8 cellular contexts compared by ENCODE assay signal in the genomic region with DNA sequence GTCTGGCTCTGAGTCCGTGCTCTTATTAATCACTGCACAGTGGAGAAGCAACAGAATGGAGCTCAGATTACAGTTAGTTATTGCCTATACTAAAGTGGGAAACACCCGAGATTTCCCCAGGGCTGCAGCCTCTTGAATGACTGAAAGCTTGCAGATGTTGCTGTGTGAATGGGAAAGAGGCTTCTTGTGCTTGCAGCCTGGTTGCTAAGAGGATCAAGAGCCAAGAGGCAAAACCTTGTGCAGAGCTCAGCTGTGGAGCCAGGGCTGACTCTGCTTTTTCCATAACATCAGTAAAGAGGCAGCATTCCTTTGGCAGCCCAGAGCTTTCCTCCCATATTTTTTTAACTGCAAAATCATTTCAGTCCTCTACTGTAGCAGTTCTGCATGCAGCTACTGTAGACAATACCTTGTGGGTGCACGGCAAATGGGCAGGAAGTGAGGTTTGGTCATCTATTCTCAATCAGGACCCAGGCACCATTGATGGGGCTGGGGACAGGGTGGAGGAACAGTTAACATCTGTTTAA.
DNase-seq lines count a peak whose midpoint lies in the region; ATAC-seq, FAIRE-seq and TF ChIP-seq lines count a peak whose summit lies in the region.

No MANE protein-coding gene starts in this region.

- no peak overlapping the region for H3K4me2 ChIP-seq in H1 (ENCODE audit: insufficient read depth in 1 of 2, low read depth in 2 of 2, low read length in 2 of 2)

- CTCF ChIA-PET in H1 (lab: Charles Lee; ENCODE audit: partially characterized antibody) = interaction anchor here (0.8 to 6.4 kb wide), 5 partner anchors 9 to 130 kb away, joined by 3 to 36 read pairs (median 5); no protein-coding TSS in a partner anchor
- CTCF ChIA-PET in activated CD8-positive, alpha-beta T cell treated with anti-CD3 and anti-CD28 coated beads, Interleukin-2, amount 10 ng/mL, durations not matched to agents 7 days and 5 days (lab: Charles Lee) = interaction anchor here (1.3 to 2.1 kb wide), 2 partner anchors 37 to 129 kb away, joined by 4 to 12 read pairs; no protein-coding TSS in a partner anchor

- peaks cover 15% of the 10 kb centered on the region for H3K9me3 Mint-ChIP-seq in activated CD8-positive, alpha-beta T cell treated with anti-CD3 and anti-CD28 coated beads, Interleukin-2, amount 10 ng/mL, durations not matched to agents 7 days and 5 days (ENCODE audit: insufficient read depth)

- H2BK15ac ChIP-seq in H1 (ENCODE audit: low read length) = no peak overlapping the region

- H3K23ac ChIP-seq in H1 (ENCODE audit: insufficient read length) = no peak overlapping the region

- no peaks in the 10 kb centered on the region for H3K79me2 ChIP-seq in H1 (ENCODE audit: control insufficient read depth in 1 of 2, insufficient read depth in 2 of 2, low read length in 2 of 2)

- TF ChIP-seq POLR2A in H1 (IDR thresholded peaks at IDR 0.05; ENCODE audit: control extremely low read depth in 1 of 2, low read depth in 2 of 2, low read length in 2 of 2) = no peak
- no peak for TF ChIP-seq POLR2A in lower leg skin (IDR thresholded peaks at IDR 0.05)

- TF ChIP-seq CTCF in H1 (IDR thresholded peaks at IDR 0.05; ENCODE audit: control extremely low read depth in 1 of 3, insufficient read depth in 1 of 3, low read depth in 1 of 3, low read length in 3 of 3) = no peak
- no peak for TF ChIP-seq CTCF in lower leg skin (IDR thresholded peaks at IDR 0.05)

- no peak overlapping the region for H3K18ac ChIP-seq in H1 (ENCODE audit: extremely low read depth, low read length)

- no peaks in the 10 kb centered on the region for H3K79me1 ChIP-seq in H1 (ENCODE audit: low read depth, low read length)

- H4K5ac ChIP-seq in H1 (ENCODE audit: insufficient read length, low read depth, low read length) = no peak overlapping the region

- no peak overlapping the region for H2BK120ac ChIP-seq in H1 (replicated peaks; ENCODE audit: low read depth, low read length)

- no peak for TF ChIP-seq EP300 in H1 (IDR thresholded peaks at IDR 0.05; ENCODE audit: borderline replicate concordance in 1 of 2, low read depth in 2 of 2, low read length in 2 of 2)

- H3K27ac ChIP-seq in H1 (ENCODE audit: low read depth, low read length) = no peak overlapping the region

- H3K4me3 ChIP-seq in H1 (ENCODE audit: extremely low read depth in 1 of 4, insufficient read depth in 2 of 4, low read depth in 3 of 4, low read length in 4 of 4) (no peak overlapping the region), lower leg skin (ENCODE audit: low read depth, poor library complexity, severe bottlenecking) (no peak overlapping the region)

- H3K27me3 Mint-ChIP-seq in activated CD8-positive, alpha-beta T cell treated with anti-CD3 and anti-CD28 coated beads, Interleukin-2, amount 10 ng/mL, durations not matched to agents 7 days and 5 days (ENCODE audit: low read depth) = peaks cover 6% of the 10 kb centered on the region

- H3K4me1 ChIP-seq in H1 (replicated peaks in 1 of 4; ENCODE audit: control insufficient read depth in 3 of 4, insufficient read depth in 4 of 4, low read length in 3 of 4) = no peaks in the 10 kb centered on the region; a peak in 1 of 7 replicates

- WGBS in H1 (ENCODE audit: extremely low coverage in 1 of 2, insufficient coverage in 1 of 2, insufficient read length in 1 of 2, insufficient replicate concordance in 2 of 2, low coverage in 1 of 2, low lambda C conversion rate in 2 of 2, missing lambda C conversion rate in 1 of 2), 2 experiments = 85% methylated on average over 3 of the region's 3 CpGs; no CpG with 5 or more reads in 1 of the 2 experiments
- 6 to 8% methylated on average over 3 of the region's 3 CpGs for WGBS in lower leg skin, 2 donors

- no peak overlapping the region for H4K8ac ChIP-seq in H1 (ENCODE audit: extremely low read depth, insufficient read depth, low read length)

- ATAC-seq in GM19455 (IDR thresholded peaks at IDR 0.05; ENCODE audit: unreplicated experiment) (peak; percentile 68), GM21360 (IDR thresholded peaks at IDR 0.05; ENCODE audit: unreplicated experiment) (no peak)
- no peak for ATAC-seq in activated CD8-positive, alpha-beta T cell treated with anti-CD3 and anti-CD28 coated beads, Interleukin-2, amount 10 ng/mL, durations not matched to agents 7 days and 5 days

- DNase-seq in NCI-H1092 (lab: John Stamatoyannopoulos, UW) = peak; percentile 23
- DNase-seq in H1 (ENCODE audit: low read depth in 1 of 2, low spot score in 2 of 2) = no peak
- DNase-seq in pulmonary artery endothelial cell (ENCODE audit: low read depth, low spot score) = peak; percentile 35
- no peak for DNase-seq in activated CD8-positive, alpha-beta T cell treated with anti-CD3 and anti-CD28 coated beads, Interleukin-2, amount 10 ng/mL, durations not matched to agents 7 days and 5 days
- DNase-seq in lower leg skin (ENCODE audit: low spot score in 2 of 2) = no peak
- no peak for DNase-seq in effector CD8-positive, alpha-beta T cell (lab: John Stamatoyannopoulos, UW)

- POLR2A ChIA-PET in H1 (lab: Charles Lee; ENCODE audit: partially characterized antibody) = interaction anchor here (0.5 to 3.1 kb wide), 6 partner anchors 9 to 1303 kb away, joined by 3 to 13 read pairs (median 3); no protein-coding TSS in a partner anchor
- POLR2A ChIA-PET in activated CD8-positive, alpha-beta T cell treated with anti-CD3 and anti-CD28 coated beads, Interleukin-2, amount 10 ng/mL, durations not matched to agents 7 days and 5 days (lab: Charles Lee) = no interaction called here

- H3K14ac ChIP-seq in H1 (ENCODE audit: insufficient read length) = no peak overlapping the region

- TF ChIP-seq RAD21 in H1 (IDR thresholded peaks at IDR 0.05 in 1 of 2, conservative IDR thresholded peaks at IDR 0.05 in 1 of 2; ENCODE audit: low read depth in 2 of 2, low read length in 2 of 2) = no peak

- H3K56ac ChIP-seq in H1 (replicated peaks; ENCODE audit: insufficient read length, low read depth, low read length) = no peak overlapping the region

- no peak overlapping the region for H2BK5ac ChIP-seq in H1 (ENCODE audit: low read depth, low read length)

- no peak overlapping the region for H3K4ac ChIP-seq in H1 (replicated peaks; ENCODE audit: insufficient read length, low read depth, low read length)

- FAIRE-seq in H1 (lab: Jason Lieb, UNC) = peak; percentile 28

- peaks cover 2% of the 10 kb centered on the region for H3K4me1 Mint-ChIP-seq in activated CD8-positive, alpha-beta T cell treated with anti-CD3 and anti-CD28 coated beads, Interleukin-2, amount 10 ng/mL, durations not matched to agents 7 days and 5 days (ENCODE audit: low read depth)

- peaks cover 0 to 8% (median 0%) of the 10 kb centered on the region in 4 experiments; a peak in 2 of 8 replicates for H3K36me3 ChIP-seq in H1 (ENCODE audit: control insufficient read depth in 2 of 4, insufficient read depth in 4 of 4, low read length in 3 of 4)

- peaks cover 12 to 19% of the 10 kb centered on the region in 2 experiments for H3K9me3 ChIP-seq in H1 (ENCODE audit: insufficient read depth in 2 of 2, low read depth in 1 of 2, low read length in 1 of 2)

- no peaks in the 10 kb centered on the region for H4K20me1 ChIP-seq in H1 (replicated peaks in 1 of 2; ENCODE audit: control insufficient read depth in 1 of 2, insufficient read depth in 2 of 2, low read length in 2 of 2)

- intact Hi-C loops in lower leg skin (cut with DNase I; ENCODE audit: low total_unique reads) = no loop called here

- H3K4me3 Mint-ChIP-seq in activated CD8-positive, alpha-beta T cell treated with anti-CD3 and anti-CD28 coated beads, Interleukin-2, amount 10 ng/mL, durations not matched to agents 7 days and 5 days = no peak overlapping the region

- no peaks in the 10 kb centered on the region; a peak in 1 of 7 replicates for H3K27me3 ChIP-seq in H1 (replicated peaks in 1 of 4; ENCODE audit: control insufficient read depth in 3 of 4, extremely low read depth in 1 of 4, insufficient read depth in 3 of 4, low read length in 3 of 4)

- peaks cover 14% of the 10 kb centered on the region for H3K36me3 Mint-ChIP-seq in activated CD8-positive, alpha-beta T cell treated with anti-CD3 and anti-CD28 coated beads, Interleukin-2, amount 10 ng/mL, durations not matched to agents 7 days and 5 days (ENCODE audit: low read depth)

- H2AFZ ChIP-seq in H1 (ENCODE audit: low read length) = no peak overlapping the region

- no peak overlapping the region for H2AK5ac ChIP-seq in H1 (ENCODE audit: low read depth, low read length)

- no peak overlapping the region for H2BK20ac ChIP-seq in H1 (ENCODE audit: low read length)

- no peak overlapping the region for H3K9ac ChIP-seq in H1 (replicated peaks in 1 of 4; ENCODE audit: extremely low read depth in 1 of 4, low read depth in 3 of 4, low read length in 3 of 4)

- no peaks in the 10 kb centered on the region for H3K23me2 ChIP-seq in H1 (ENCODE audit: low read depth, low read length)

- no peak overlapping the region for H4K91ac ChIP-seq in H1 (replicated peaks; ENCODE audit: insufficient read length, low read length)

- H2BK12ac ChIP-seq in H1 (ENCODE audit: low read depth, low read length) = no peak overlapping the region

- H3K27ac Mint-ChIP-seq in activated CD8-positive, alpha-beta T cell treated with anti-CD3 and anti-CD28 coated beads, Interleukin-2, amount 10 ng/mL, durations not matched to agents 7 days and 5 days = no peak overlapping the region

TF ChIP-seq in H1, 55 proteins besides CTCF, POLR2A, EP300 and RAD21:
- TF ChIP-seq FOSL1 (IDR thresholded peaks at IDR 0.05; ENCODE audit: insufficient read depth, low read depth, low read length) (no peak), CTBP2 (IDR thresholded peaks at IDR 0.05; ENCODE audit: borderline replicate concordance, insufficient read depth, insufficient read length, low read length) (no peak), SUZ12 (IDR thresholded peaks at IDR 0.05; ENCODE audit: low read length) (no peak), POU5F1 (IDR thresholded peaks at IDR 0.05; ENCODE audit: low read depth, low read length) (no peak), CREB1 (IDR thresholded peaks at IDR 0.05) (no peak), ASH2L (IDR thresholded peaks at IDR 0.05; ENCODE audit: low read length) (no peak)

Comparison
In these comparisons a context has a peak if more than half of its experiments do, and no peak if none do; other contexts are left out.
1. DNase-seq: peak in NCI-H1092 (single experiment) and pulmonary artery endothelial cell (single experiment); none in H1 (0 of 2), activated CD8-positive, alpha-beta T cell treated with anti-CD3 and anti-CD28 coated beads, Interleukin-2, amount 10 ng/mL, durations not matched to agents 7 days and 5 days (single experiment), lower leg skin (0 of 2) and effector CD8-positive, alpha-beta T cell (single experiment).